In genomic region chr14:72690324-72690723, GRCh38 we compare ENCODE assay signal across 24 cellular contexts.
"Had no signal": no experiment of that assay in that cellular context is flagged by ENCODE, and none has a peak within 500 bp of the region (broad histone marks: within the 10 kb centered on the region; RNA-seq: fewer than 3 reads in every experiment).

No MANE protein-coding gene starts in this region.

- H3K27me3 ChIP-seq: breast epithelium had no signal

- H3K27ac Mint-ChIP-seq: activated CD4-positive, alpha-beta memory T cell treated with anti-CD3 and anti-CD28 coated beads for 36 hours; activated CD4-positive, alpha-beta T cell treated with anti-CD3 and anti-CD28 coated beads, Interleukin-2, amount 10 ng/mL, durations not matched to agents 7 days and 5 days; activated naive CD4-positive, alpha-beta T cell treated with anti-CD3 and anti-CD28 coated beads, Interleukin-2, amount 50 U/mL, for 24 hours had no signal

- H3K9me3 Mint-ChIP-seq: activated CD4-positive, alpha-beta memory T cell treated with anti-CD3 and anti-CD28 coated beads for 36 hours; activated CD4-positive, alpha-beta T cell treated with anti-CD3 and anti-CD28 coated beads, Interleukin-2, amount 10 ng/mL, durations not matched to agents 7 days and 5 days; activated naive CD4-positive, alpha-beta T cell treated with anti-CD3 and anti-CD28 coated beads, Interleukin-2, amount 50 U/mL, for 24 hours; central memory CD8-positive, alpha-beta T cell had no signal

- ATAC-seq: Right ventricle myocardium inferior had no signal

- H3K4me1 ChIP-seq: breast epithelium had no signal

- H3K36me3 Mint-ChIP-seq: activated CD4-positive, alpha-beta memory T cell treated with anti-CD3 and anti-CD28 coated beads for 36 hours had no signal

- H3K4me1 Mint-ChIP-seq: activated CD4-positive, alpha-beta T cell treated with anti-CD3 and anti-CD28 coated beads, Interleukin-2, amount 10 ng/mL, durations not matched to agents 7 days and 5 days; activated naive CD4-positive, alpha-beta T cell treated with anti-CD3 and anti-CD28 coated beads, Interleukin-2, amount 50 U/mL, for 24 hours; central memory CD8-positive, alpha-beta T cell had no signal

- DNase-seq: activated CD4-positive, alpha-beta memory T cell treated with anti-CD3 and anti-CD28 coated beads for 36 hours; activated CD4-positive, alpha-beta T cell treated with anti-CD3 and anti-CD28 coated beads, Interleukin-2, amount 10 ng/mL, durations not matched to agents 7 days and 5 days; activated CD4-positive, CD25-positive, alpha-beta regulatory T cell; activated CD8-positive, alpha-beta memory T cell treated with anti-CD3 and anti-CD28 coated beads for 24 hours; activated naive CD4-positive, alpha-beta T cell; activated T-cell treated with anti-CD3 and anti-CD28 coated beads, Interleukin-2, amount 50 U/mL, for 1 hour; aorta; NCI-H1092; NCI-H1417; NCI-H1930; NCI-H2107; NCI-H2171 treated with DMSO at 0.1 percent for 48 hours; NCI-H226; NCI-H510A; NCI-H526 treated with DMSO at 0.1 percent for 48 hours; NCI-H82; RPMI8226; T-helper 1 cell had no signal

- H3K4me3 ChIP-seq: breast epithelium, SK-N-MC had no signal

- H3K36me3 ChIP-seq: breast epithelium had no signal

- H3K9me3 ChIP-seq: breast epithelium had no signal

- H3K27me3 Mint-ChIP-seq: activated CD4-positive, alpha-beta memory T cell treated with anti-CD3 and anti-CD28 coated beads for 36 hours; activated naive CD4-positive, alpha-beta T cell treated with anti-CD3 and anti-CD28 coated beads, Interleukin-2, amount 50 U/mL, for 24 hours had no signal

- H3K27ac ChIP-seq: breast epithelium, SK-N-MC, VCaP had no signal

- H3K4me3 Mint-ChIP-seq: activated CD4-positive, alpha-beta memory T cell treated with anti-CD3 and anti-CD28 coated beads for 36 hours; activated CD4-positive, alpha-beta T cell treated with anti-CD3 and anti-CD28 coated beads, Interleukin-2, amount 10 ng/mL, durations not matched to agents 7 days and 5 days; activated naive CD4-positive, alpha-beta T cell treated with anti-CD3 and anti-CD28 coated beads, Interleukin-2, amount 50 U/mL, for 24 hours; central memory CD8-positive, alpha-beta T cell had no signal
